ENCODE assay signal across 10 cellular contexts in genomic region chr4:186554485-186554884, GRCh38. TPM values are rescaled to one million over a fixed set of nuclear protein-coding genes. Genes with fewer than 3 reads are reported as not detected.
DNase-seq lines count a peak whose midpoint lies in the region; ATAC-seq, FAIRE-seq and TF ChIP-seq lines count a peak whose summit lies in the region.
"Had no signal": no experiment of that assay in that cellular context is flagged by ENCODE, and none has a peak within 500 bp of the region (broad histone marks: within the 10 kb centered on the region; RNA-seq: fewer than 3 reads in every experiment).

No MANE protein-coding gene starts in this region.

- TF ChIP-seq CTCF in AG09309 (IDR thresholded peaks at IDR 0.05; ENCODE audit: control insufficient read depth, insufficient read depth, low read depth, low read length, missing control alignments) (peak; percentile 20), choroid plexus epithelial cell (conservative IDR thresholded peaks at IDR 0.05; ENCODE audit: low read depth, low read length) (peak; percentile 40), mucosa of descending colon (IDR thresholded peaks at IDR 0.05) (no peak)

- no peak overlapping the region for H3K4me3 Mint-ChIP-seq in stimulated activated memory B cell treated with anti-CD40 and anti-IgM and Interleukin-4, amounts not matched to agents 10 μg/mL and 1 μg/mL and 100 μg/mL, for 72 hours
- H3K4me3 Mint-ChIP-seq: activated naive CD8-positive, alpha-beta T cell treated with anti-CD3 and anti-CD28 coated beads, Interleukin-2, amount 10 ng/mL, durations not matched to agents 7 days and 5 days had no signal

- H3K9me3 ChIP-seq in mucosa of descending colon, result no peaks in the 10 kb centered on the region

- H3K36me3 Mint-ChIP-seq in stimulated activated memory B cell treated with anti-CD40 and anti-IgM and Interleukin-4, amounts not matched to agents 10 μg/mL and 1 μg/mL and 100 μg/mL, for 72 hours, result no peaks in the 10 kb centered on the region
- H3K36me3 Mint-ChIP-seq: activated naive CD8-positive, alpha-beta T cell treated with anti-CD3 and anti-CD28 coated beads, Interleukin-2, amount 10 ng/mL, durations not matched to agents 7 days and 5 days had no signal

- H3K36me3 ChIP-seq in mucosa of descending colon (ENCODE audit: low read depth), result no peaks in the 10 kb centered on the region

- no peak overlapping the region for H3K27ac Mint-ChIP-seq in stimulated activated memory B cell treated with anti-CD40 and anti-IgM and Interleukin-4, amounts not matched to agents 10 μg/mL and 1 μg/mL and 100 μg/mL, for 72 hours
- H3K27ac Mint-ChIP-seq: activated naive CD8-positive, alpha-beta T cell treated with anti-CD3 and anti-CD28 coated beads, Interleukin-2, amount 10 ng/mL, durations not matched to agents 7 days and 5 days had no signal

- peaks cover 6% of the 10 kb centered on the region for H3K27me3 Mint-ChIP-seq in stimulated activated memory B cell treated with anti-CD40 and anti-IgM and Interleukin-4, amounts not matched to agents 10 μg/mL and 1 μg/mL and 100 μg/mL, for 72 hours

- H3K9me3 Mint-ChIP-seq in stimulated activated memory B cell treated with anti-CD40 and anti-IgM and Interleukin-4, amounts not matched to agents 10 μg/mL and 1 μg/mL and 100 μg/mL, for 72 hours, result peaks cover 3% of the 10 kb centered on the region
- H3K9me3 Mint-ChIP-seq: activated naive CD8-positive, alpha-beta T cell treated with anti-CD3 and anti-CD28 coated beads, Interleukin-2, amount 10 ng/mL, durations not matched to agents 7 days and 5 days had no signal

- ATAC-seq in mucosa of descending colon, result peak; percentile 89
- ATAC-seq in stimulated activated memory B cell treated with anti-CD40 and anti-IgM and Interleukin-4, amounts not matched to agents 10 μg/mL and 1 μg/mL and 100 μg/mL, for 72 hours, result no peak
- ATAC-seq in GM21447 (IDR thresholded peaks at IDR 0.05; ENCODE audit: unreplicated experiment), result no peak

- intact Hi-C loops in mucosa of descending colon (cut with DNase I, micrococcal nuclease), result no loop called here

- no peaks in the 10 kb centered on the region for H3K4me1 Mint-ChIP-seq in stimulated activated memory B cell treated with anti-CD40 and anti-IgM and Interleukin-4, amounts not matched to agents 10 μg/mL and 1 μg/mL and 100 μg/mL, for 72 hours
- H3K4me1 Mint-ChIP-seq: activated naive CD8-positive, alpha-beta T cell treated with anti-CD3 and anti-CD28 coated beads, Interleukin-2, amount 10 ng/mL, durations not matched to agents 7 days and 5 days had no signal

- H3K4me3 ChIP-seq in AG09309 (ENCODE audit: control insufficient read depth, low read depth, low read length), result peak overlapping the region; percentile 24
- H3K4me3 ChIP-seq in choroid plexus epithelial cell (ENCODE audit: low read depth, low read length), result no peak overlapping the region
- no peak overlapping the region for H3K4me3 ChIP-seq in mucosa of descending colon
- H3K4me3 ChIP-seq: PC-9 had no signal

- DNase-seq in AG09309 (ENCODE audit: low read depth) (no peak), NCI-H1092 (lab: John Stamatoyannopoulos, UW) (peak; percentile 32), choroid plexus epithelial cell (ENCODE audit: low read depth) (peak; percentile 38), mucosa of descending colon (peak; percentile 76 to 87 (median 78)), frontal cortex (ENCODE audit: low spot score in 2 of 2) (no peak)
- DNase-seq in activated CD8-positive, alpha-beta memory T cell treated with anti-CD3 and anti-CD28 coated beads for 24 hours, result no peak
- DNase-seq: activated naive CD8-positive, alpha-beta T cell treated with anti-CD3 and anti-CD28 coated beads, Interleukin-2, amount 10 ng/mL, durations not matched to agents 7 days and 5 days; PC-9 had no signal

- no peaks in the 10 kb centered on the region for H3K4me1 ChIP-seq in mucosa of descending colon (ENCODE audit: low read depth)

- no peak for FAIRE-seq in frontal cortex (lab: Jason Lieb, UNC)

RNA-seq across cellular contexts. Expression of gene MTNR1A, which starts 0.9 kb away (rescaled TPM):
- total RNA-seq in mucosa of descending colon (1 to 10 TPM; 1.4 to 4.9 (median 3.8) TPM), frontal cortex (not detected)
- total RNA-seq: activated naive CD8-positive, alpha-beta T cell treated with anti-CD3 and anti-CD28 coated beads, Interleukin-2, amount 10 ng/mL, durations not matched to agents 7 days and 5 days; PC-9 had no signal

Comparison
In these comparisons a context has a peak if more than half of its experiments do, and no peak if none do; other contexts are left out.
1. DNase-seq: peak in NCI-H1092 (single experiment), choroid plexus epithelial cell (single experiment) and mucosa of descending colon (3 of 3); none in AG09309 (single experiment), frontal cortex (0 of 2) and activated CD8-positive, alpha-beta memory T cell treated with anti-CD3 and anti-CD28 coated beads for 24 hours (single experiment).